2 cellular contexts compared by ENCODE assay signal in the genomic region with DNA sequence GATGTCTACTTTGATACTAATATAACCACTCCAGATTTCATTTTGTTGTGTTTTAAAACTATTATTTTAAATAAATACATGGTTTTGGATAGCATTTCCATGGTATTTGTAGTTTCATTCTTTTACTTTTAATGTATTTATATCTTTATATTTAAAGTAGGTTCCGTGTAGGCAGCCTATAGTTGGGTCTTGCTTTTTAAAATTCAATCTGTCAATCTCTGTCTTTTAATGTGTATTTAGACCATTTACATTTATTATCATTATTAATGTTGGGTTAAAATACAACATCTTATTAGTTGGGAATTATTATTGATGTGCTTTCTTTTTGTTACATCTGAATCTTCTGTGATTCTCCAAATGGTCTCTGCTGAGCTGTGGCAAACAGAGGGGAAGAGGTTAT.
TF ChIP-seq lines count a peak whose summit lies in the region.

No MANE protein-coding gene starts in this region.

TF ChIP-seq in HepG2, 621 proteins besides CTCF, POLR2A, EP300 and RAD21:
- 0 out of 2 replicates have a peak, but pooled peaks have one; percentile 30 for TF ChIP-seq KDM5A (IDR thresholded peaks at IDR 0.05; ENCODE audit: borderline replicate concordance, low read length)
- TF ChIP-seq KLF13 (CRISPR knock-in tag; IDR thresholded peaks at IDR 0.05), result no peak

TF ChIP-seq in K562, 482 proteins besides CTCF, POLR2A, EP300 and RAD21:
- no peak for TF ChIP-seq CAMTA2 (CRISPR knock-in tag; conservative IDR thresholded peaks at IDR 0.05)
- peak; percentile 93 for TF ChIP-seq ZNF507 (tag; conservative IDR thresholded peaks at IDR 0.05)
